Comparison of ENCODE assay signal across 1 cellular context in genomic region chr14:22622220-22622619, GRCh38.
A peak's percentile ranks its signal among the peaks of the same experiment; 100 is the strongest.
TF ChIP-seq lines count a peak whose summit lies in the region.

No MANE protein-coding gene starts in this region.

TF ChIP-seq in HEK293, 187 proteins besides CTCF, POLR2A, EP300 and RAD21 (continued from another document):
- peak; percentile 38; the same call in 1 of the 2 replicates for TF ChIP-seq PRDM10 (tag by site-specific recombination; IDR thresholded peaks at IDR 0.05)
